Comparison of ENCODE assay signal across 27 cellular contexts in genomic region chr4:17197070-17197469, GRCh38.
"Had no signal": no experiment of that assay in that cellular context is flagged by ENCODE, and none has a peak within 500 bp of the region (broad histone marks: within the 10 kb centered on the region; RNA-seq: fewer than 3 reads in every experiment).

No MANE protein-coding gene starts in this region.

- ATAC-seq: activated CD4-positive, alpha-beta T cell treated with anti-CD3 and anti-CD28 coated beads for 36 hours; activated T-cell treated with anti-CD3 and anti-CD28 coated beads, Interleukin-2, amount 50 U/mL, for 4 hours; foreskin keratinocyte; naive thymus-derived CD8-positive, alpha-beta T cell; pancreas; sciatic nerve; stimulated activated memory B cell treated with anti-CD40 and anti-IgM and Interleukin-4, amounts not matched to agents 10 μg/mL and 1 μg/mL and 100 μg/mL, for 72 hours; T-helper 17 cell had no signal

- DNase-seq: activated B cell treated with CpG ODN at 0.5 μM for 24 hours; activated CD4-positive, alpha-beta T cell treated with anti-CD3 and anti-CD28 coated beads for 36 hours; activated CD4-positive, alpha-beta T cell treated with anti-CD3 and anti-CD28 coated beads, Interleukin-2, amount 50 U/mL, for 4 hours; activated CD8-positive, alpha-beta memory T cell treated with anti-CD3 and anti-CD28 coated beads, Interleukin-2, amount 50 U/mL, for 48 hours; activated effector memory CD4-positive, alpha-beta T cell treated with Interleukin-2 at 50 U/mL for 16 hours; activated naive CD4-positive, alpha-beta T cell treated with anti-CD3 and anti-CD28 coated beads for 36 hours; activated naive CD8-positive, alpha-beta T cell treated with anti-CD3 and anti-CD28 coated beads, Interleukin-2, amount 10 ng/mL, durations not matched to agents 7 days and 5 days; activated T-cell treated with anti-CD3 and anti-CD28 coated beads, Interleukin-2, amount 50 U/mL, for 4 hours; amniotic stem cell; cortex of kidney; erythroblast; foreskin keratinocyte; kidney glomerular epithelial cell; naive thymus-derived CD8-positive, alpha-beta T cell; pancreas; small intestine; stimulated activated CD4-positive, alpha-beta T cell treated with anti-CD3 and anti-CD28 coated beads, Interleukin-15, amount 100 ng/mL, for 24 hours; stomach; SW 1271; T-helper 17 cell; transverse colon; uterus had no signal

- H3K9me3 ChIP-seq: neutrophil, pancreas, stomach, transverse colon, uterus had no signal

- H3K36me3 ChIP-seq: neutrophil, pancreas, stomach, suprapubic skin, transverse colon, uterus had no signal

- H3K4me1 ChIP-seq: foreskin keratinocyte, pancreas, stomach, transverse colon, uterus had no signal

- FAIRE-seq: endometrium, pancreas, small intestine had no signal

- H3K4me3 ChIP-seq: pancreas, stomach, suprapubic skin, transverse colon, uterus had no signal

- H3K27me3 ChIP-seq: foreskin keratinocyte, neutrophil, pancreas, stomach, suprapubic skin, transverse colon, uterus had no signal

- H3K27ac ChIP-seq: foreskin keratinocyte, neutrophil, pancreas, stomach, suprapubic skin, transverse colon, uterus had no signal
